Comparison of ENCODE assay signal across 25 cellular contexts in the genomic region with DNA sequence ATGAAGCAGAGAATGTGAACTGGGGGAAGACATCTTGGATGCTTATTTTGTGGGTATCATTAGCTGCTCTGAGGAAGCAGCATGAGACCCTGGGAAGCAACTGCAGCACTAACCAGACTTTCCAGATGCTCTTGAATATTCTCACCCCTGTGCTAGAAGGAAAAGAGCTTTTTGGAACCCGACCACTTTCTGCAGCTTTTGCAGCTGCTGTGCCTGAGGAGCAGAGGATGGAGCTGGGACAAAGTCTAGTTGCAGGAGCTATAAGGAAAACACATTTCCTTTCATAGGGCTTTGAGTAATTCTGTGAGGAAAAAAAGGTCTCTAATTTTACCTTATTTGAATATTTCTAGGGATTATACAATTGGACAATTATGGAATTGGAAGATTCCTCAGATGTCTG.
"Had no signal": no experiment of that assay in that cellular context is flagged by ENCODE, and none has a peak within 500 bp of the region (broad histone marks: within the 10 kb centered on the region; RNA-seq: fewer than 3 reads in every experiment).

No MANE protein-coding gene starts in this region.

- H3K9me3 ChIP-seq: ascending aorta, gastrocnemius medialis had no signal

- H3K4me3 ChIP-seq: ascending aorta, coronary artery, dorsolateral prefrontal cortex, gastrocnemius medialis had no signal

- H3K27ac ChIP-seq: ascending aorta, coronary artery, dorsolateral prefrontal cortex, gastrocnemius medialis had no signal

- ATAC-seq: activated CD4-positive, alpha-beta T cell treated with anti-CD3 and anti-CD28 coated beads for 36 hours; activated CD8-positive, alpha-beta T cell treated with anti-CD3 and anti-CD28 coated beads, Interleukin-2, amount 10 ng/mL, durations not matched to agents 7 days and 5 days; activated naive CD4-positive, alpha-beta T cell treated with anti-CD3 and anti-CD28 coated beads, Interleukin-2, amount 50 U/mL, for 72 hours; activated T-cell treated with anti-CD3 and anti-CD28 coated beads, Interleukin-2, amount 50 U/mL, for 72 hours; gastrocnemius medialis had no signal

- H3K4me1 ChIP-seq: ascending aorta, gastrocnemius medialis had no signal

- H3K36me3 ChIP-seq: ascending aorta, gastrocnemius medialis had no signal

- DNase-seq: activated CD4-positive, alpha-beta memory T cell treated with anti-CD3 and anti-CD28 coated beads for 36 hours; activated CD4-positive, alpha-beta T cell treated with anti-CD3 and anti-CD28 coated beads for 36 hours; activated CD4-positive, alpha-beta T cell treated with anti-CD3 and anti-CD28 coated beads, Interleukin-2, amount 10 ng/mL, durations not matched to agents 24 days and 14 days; activated CD4-positive, CD25-positive, alpha-beta regulatory T cell; activated CD4-positive, CD25-positive, alpha-beta regulatory T cell treated with anti-CD3 and anti-CD28 coated beads, Interleukin-2, amount 50 U/mL, for 72 hours; activated CD8-positive, alpha-beta memory T cell treated with anti-CD3 and anti-CD28 coated beads, Interleukin-2, amount 50 U/mL, for 48 hours; activated CD8-positive, alpha-beta T cell treated with anti-CD3 and anti-CD28 coated beads, Interleukin-2, amount 10 ng/mL, durations not matched to agents 7 days and 5 days; activated gamma-delta T cell; activated naive CD4-positive, alpha-beta T cell; activated naive CD4-positive, alpha-beta T cell treated with anti-CD3 and anti-CD28 coated beads, Interleukin-2, amount 10 ng/mL, durations not matched to agents 7 days and 5 days; activated naive CD8-positive, alpha-beta T cell treated with anti-CD3 and anti-CD28 coated beads, Interleukin-2, amount 10 ng/mL, durations not matched to agents 7 days and 5 days; activated T-cell treated with anti-CD3 and anti-CD28 coated beads for 4 hours; activated T-cell treated with anti-CD3 and anti-CD28 coated beads, Interleukin-2, amount 50 U/mL, for 24 hours; activated T-cell treated with anti-CD3 and anti-CD28 coated beads, Interleukin-2, amount 50 U/mL, for 72 hours; central memory CD4-positive, alpha-beta T cell; cerebellar nuclear complex; dorsolateral prefrontal cortex; effector memory CD4-positive, alpha-beta T cell; endodermal cell; gastrocnemius medialis; glutamatergic neuron; T-helper 2 cell had no signal

- H3K27me3 ChIP-seq: ascending aorta, dorsolateral prefrontal cortex, gastrocnemius medialis had no signal
